In the genomic region with DNA sequence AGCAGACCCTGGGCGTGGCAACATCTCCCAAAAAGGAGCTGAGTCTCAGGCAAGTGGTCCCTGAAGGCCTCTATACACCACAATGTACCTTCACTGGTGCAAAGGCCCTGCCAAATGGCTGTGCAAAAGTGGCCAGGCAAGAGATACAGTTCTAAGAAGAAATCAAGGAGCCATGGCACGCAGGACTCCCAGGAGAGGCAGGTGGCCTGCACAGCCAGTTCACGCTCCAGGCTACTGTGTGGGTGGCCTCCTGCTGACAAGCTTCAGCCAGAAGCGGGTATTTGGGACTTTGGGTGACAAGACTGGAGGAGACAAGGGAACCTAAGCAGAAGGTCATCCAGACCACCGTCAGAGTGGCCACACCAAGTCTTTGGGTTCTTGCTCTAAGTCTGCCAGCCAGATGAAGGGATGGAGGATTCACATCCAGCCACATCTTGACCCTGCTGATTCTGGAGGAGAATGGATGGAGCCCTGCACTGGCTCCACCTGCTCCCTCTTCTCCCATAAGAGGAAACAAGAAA, we compare ENCODE assay signal across 10 cellular contexts. TPM values are rescaled to one million over a fixed set of nuclear protein-coding genes. Genes with fewer than 3 reads are reported as not detected.
A peak's percentile ranks its signal among the peaks of the same experiment; 100 is the strongest.
DNase-seq lines count a peak whose midpoint lies in the region; ATAC-seq and TF ChIP-seq lines count a peak whose summit lies in the region.
"Had no signal": no experiment of that assay in that cellular context is flagged by ENCODE, and none has a peak within 500 bp of the region (broad histone marks: within the 10 kb centered on the region; RNA-seq: fewer than 3 reads in every experiment).

No MANE protein-coding gene starts in this region.

- H3K9me3 Mint-ChIP-seq in immature natural killer cell = no peaks in the 10 kb centered on the region
- H3K9me3 Mint-ChIP-seq in stimulated activated effector memory CD8-positive, alpha-beta T cell treated with anti-CD3 and anti-CD28 coated beads, Interleukin-12 subunit alpha, Interleukin-12 subunit beta, amount 100 ng/mL, for 72 hours = no peaks in the 10 kb centered on the region

- H3K4me1 Mint-ChIP-seq in immature natural killer cell = peaks cover 63 to 67% of the 10 kb centered on the region in 2 donors
- H3K4me1 Mint-ChIP-seq in stimulated activated effector memory CD8-positive, alpha-beta T cell treated with anti-CD3 and anti-CD28 coated beads, Interleukin-12 subunit alpha, Interleukin-12 subunit beta, amount 100 ng/mL, for 72 hours = peaks cover 72% of the 10 kb centered on the region

- no TSS peak for BruUV-seq in OCI-LY7 (replicated peaks; lab: Mats Ljungman, UMichigan)
- BruUV-seq in A673 (replicated peaks; lab: Mats Ljungman, UMichigan) = no TSS peak

- H3K4me3 ChIP-seq in OCI-LY7 (ENCODE audit: low read depth, low read length, poor library complexity, severe bottlenecking) = peak overlapping the region; percentile 61
- no peak overlapping the region for H3K4me3 ChIP-seq in A673 (ENCODE audit: low read depth, low read length, poor library complexity, severe bottlenecking)

- CTCF ChIA-PET in OCI-LY7 (lab: Charles Lee; ENCODE audit: unreplicated experiment) (no interaction called here), A673 (lab: Charles Lee) (no interaction called here)

- peak overlapping the region; percentile 83 for H3K4me2 ChIP-seq in OCI-LY7 (ENCODE audit: low read length)

- POLR2A ChIA-PET in OCI-LY7 (lab: Charles Lee) (interaction anchor here (0.5 to 7.8 kb wide), 9 partner anchors 10 to 563 kb away, joined by 3 to 126 read pairs (median 12); partner anchors contain the start of gene ZFP36L1), A673 (lab: Charles Lee; ENCODE audit: low non-redundant PET) (interaction anchor here (0.5 kb wide), 1 partner anchor 869 kb away, joined by 5 read pairs; no protein-coding TSS in a partner anchor)

- no peaks in the 10 kb centered on the region for H3K27me3 ChIP-seq in A673 (replicated peaks; ENCODE audit: insufficient read depth, low read depth, low read length, poor library complexity)

- TF ChIP-seq CTCF in GM13977 (IDR thresholded peaks at IDR 0.05; ENCODE audit: extremely low read depth, insufficient read depth, missing control alignments) = no peak
- no peak for TF ChIP-seq CTCF in OCI-LY7 (conservative IDR thresholded peaks at IDR 0.05; ENCODE audit: low read length)
- no peak for TF ChIP-seq CTCF in A673 (conservative IDR thresholded peaks at IDR 0.05; ENCODE audit: low read depth, low read length)

- H3K4me1 ChIP-seq in OCI-LY7 (ENCODE audit: insufficient read depth, low read length, poor library complexity, severe bottlenecking) = peaks cover 67% of the 10 kb centered on the region
- peaks cover 24% of the 10 kb centered on the region for H3K4me1 ChIP-seq in A673 (ENCODE audit: insufficient read depth, low read length, poor library complexity, severe bottlenecking)

- H3K27ac ChIP-seq in OCI-LY7 (ENCODE audit: low read depth, low read length, poor library complexity, severe bottlenecking) = peak overlapping the region; percentile 92
- H3K27ac ChIP-seq in A673 (ENCODE audit: low read depth, low read length, poor library complexity, severe bottlenecking) = no peak overlapping the region

- H3K4me3 Mint-ChIP-seq in immature natural killer cell = peak overlapping the region; percentile 61 to 85 (median 77)
- peak overlapping the region; percentile 76 for H3K4me3 Mint-ChIP-seq in stimulated activated effector memory CD8-positive, alpha-beta T cell treated with anti-CD3 and anti-CD28 coated beads, Interleukin-12 subunit alpha, Interleukin-12 subunit beta, amount 100 ng/mL, for 72 hours

- peaks cover 1 to 13% (median 10%) of the 10 kb centered on the region in 3 donors for H3K27me3 Mint-ChIP-seq in immature natural killer cell (ENCODE audit: low read depth in 3 of 3)

- peaks cover 10% of the 10 kb centered on the region; the same call in 1 of the 2 replicates for H3K79me2 ChIP-seq in OCI-LY7 (ENCODE audit: insufficient read depth, low read depth, low read length)

- H2AFZ ChIP-seq in OCI-LY7 (ENCODE audit: low read length) = no peak overlapping the region; the same call in 1 of the 2 replicates

- peak; percentile 17 for DNase-seq in GM13977 (ENCODE audit: low spot score)
- DNase-seq in OCI-LY7 (ENCODE audit: low spot score) = no peak
- no peak for DNase-seq in immature natural killer cell
- DNase-seq in stimulated activated effector memory CD8-positive, alpha-beta T cell treated with anti-CD3 and anti-CD28 coated beads, Interleukin-12 subunit alpha, Interleukin-12 subunit beta, amount 100 ng/mL, for 72 hours (ENCODE audit: low spot score in 2 of 2) = peak in 1 of 2 donors; percentile 50
- DNase-seq in activated gamma-delta T cell treated with Interleukin-2 at 50 U/mL for 16 hours = no peak
- no peak for DNase-seq in NCI-H774 (lab: John Stamatoyannopoulos, UW)
- DNase-seq in A673 (ENCODE audit: low spot score) = no peak
- DNase-seq: amniotic stem cell; NCI-H524; stimulated activated CD4-positive, alpha-beta T cell treated with anti-CD3 and anti-CD28 coated beads, Interleukin-4, amount 100 ng/mL, for 24 hours had no signal

- intact Hi-C loops in OCI-LY7 (cut with micrococcal nuclease; ENCODE audit: unreplicated experiment) = no loop called here
- intact Hi-C loops in A673 (cut with micrococcal nuclease; ENCODE audit: unreplicated experiment) = loop anchor here (10.0 kb wide), 1 partner anchor 729 kb away; no protein-coding TSS in a partner anchor

- no peak for ATAC-seq in stimulated activated effector memory CD8-positive, alpha-beta T cell treated with anti-CD3 and anti-CD28 coated beads, Interleukin-12 subunit alpha, Interleukin-12 subunit beta, amount 100 ng/mL, for 72 hours

- no peaks in the 10 kb centered on the region for H3K9me3 ChIP-seq in OCI-LY7 (ENCODE audit: low read length)
- no peaks in the 10 kb centered on the region for H3K9me3 ChIP-seq in A673 (ENCODE audit: low read depth, low read length, poor library complexity, severe bottlenecking)

- no peaks in the 10 kb centered on the region for H4K20me1 ChIP-seq in OCI-LY7 (ENCODE audit: insufficient read depth, low read length)

- no peaks in the 10 kb centered on the region for H3K9me2 ChIP-seq in OCI-LY7 (ENCODE audit: insufficient read depth, low read length)

- H3K27ac Mint-ChIP-seq in immature natural killer cell = peak overlapping the region; percentile 95 to 98 (median 96)
- peak overlapping the region; percentile 93 for H3K27ac Mint-ChIP-seq in stimulated activated effector memory CD8-positive, alpha-beta T cell treated with anti-CD3 and anti-CD28 coated beads, Interleukin-12 subunit alpha, Interleukin-12 subunit beta, amount 100 ng/mL, for 72 hours

- no peaks in the 10 kb centered on the region for H3K36me3 ChIP-seq in OCI-LY7 (ENCODE audit: insufficient read depth, low read length)
- H3K36me3 ChIP-seq in A673 (ENCODE audit: insufficient read depth, low read length, poor library complexity, severe bottlenecking) = no peaks in the 10 kb centered on the region

- no peaks in the 10 kb centered on the region for H3K36me3 Mint-ChIP-seq in immature natural killer cell
- H3K36me3 Mint-ChIP-seq in stimulated activated effector memory CD8-positive, alpha-beta T cell treated with anti-CD3 and anti-CD28 coated beads, Interleukin-12 subunit alpha, Interleukin-12 subunit beta, amount 100 ng/mL, for 72 hours = no peaks in the 10 kb centered on the region

- in situ Hi-C loops in GM13977 (cut with MboI; ENCODE audit: low pct_unique_long_range_greater_than_20kb, low sequenced_read_pairs, unreplicated experiment) = no loop called here

RNA-seq across cellular contexts. Expression of gene ZFP36L1, which starts 20.5 kb away (rescaled TPM):
- total RNA-seq in OCI-LY7 (2014; rRNA removed; shearing (Covaris generic)) = 24.2 and 25.6 TPM in 2 replicates
- total RNA-seq in OCI-LY7 (2022) = 51.4 and 57.0 TPM in 2 replicates
- 100 to 1,000 TPM in 1 of 3 donors, 10 to 100 TPM in 2; 36.6 to 126 (median 61.8) TPM for polyA plus RNA-seq in immature natural killer cell
- total RNA-seq in A673 (2021) = 69.5 and 77.1 TPM in 2 replicates
